13 cellular contexts compared by ENCODE assay signal in the genomic region with DNA sequence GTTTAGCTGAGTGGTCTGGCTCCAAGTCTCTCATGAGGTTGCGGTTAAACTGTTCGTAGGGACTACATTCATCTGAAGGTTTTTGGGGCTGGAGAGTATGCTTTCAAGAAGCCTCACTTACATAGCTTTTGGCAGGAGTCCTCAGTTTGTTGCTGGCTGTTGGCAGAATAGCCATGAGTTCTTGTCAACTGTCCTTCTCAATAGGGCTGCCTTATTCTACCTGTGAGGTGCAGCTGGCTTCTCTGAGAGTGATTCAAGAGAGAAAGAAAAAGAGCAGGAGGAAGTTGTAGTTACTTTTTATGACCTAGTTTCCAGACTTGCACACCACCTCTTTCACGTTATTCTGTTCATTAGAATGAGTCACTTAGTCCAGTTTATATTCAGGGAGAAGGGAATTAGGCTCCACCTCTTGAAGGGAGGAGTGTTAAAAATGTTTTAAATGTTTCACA. TPM values are rescaled to one million over a fixed set of nuclear protein-coding genes. Genes with fewer than 3 reads are reported as not detected.
DNase-seq lines count a peak whose midpoint lies in the region; ATAC-seq lines count a peak whose summit lies in the region.
"Had no signal": no experiment of that assay in that cellular context is flagged by ENCODE, and none has a peak within 500 bp of the region (broad histone marks: within the 10 kb centered on the region; RNA-seq: fewer than 3 reads in every experiment).

No MANE protein-coding gene starts in this region.

- H2BK120ac ChIP-seq in mesenchymal stem cell (ENCODE audit: low read depth, low read length), result no peak overlapping the region

- no peak overlapping the region for H3K4ac ChIP-seq in mesenchymal stem cell (ENCODE audit: low read depth in 1 of 2, low read length in 2 of 2)

- H3K4me2 ChIP-seq in mesenchymal stem cell (ENCODE audit: low read length, poor library complexity, severe bottlenecking), result no peak overlapping the region
- H3K4me2 ChIP-seq: KMS-11 had no signal

- ATAC-seq in HG02623 (IDR thresholded peaks at IDR 0.05; ENCODE audit: unreplicated experiment), result no peak

- H2BK5ac ChIP-seq in mesenchymal stem cell (ENCODE audit: low read depth, low read length, poor library complexity, severe bottlenecking), result no peak overlapping the region

- H4K91ac ChIP-seq in mesenchymal stem cell (ENCODE audit: low read length), result no peak overlapping the region

- H3K9ac ChIP-seq in mesenchymal stem cell (ENCODE audit: low read length), result peak overlapping the region; percentile 12
- H3K9ac ChIP-seq: KMS-11 had no signal

- H3K36me3 ChIP-seq in mesenchymal stem cell (ENCODE audit: control insufficient read depth in 1 of 2, insufficient read depth in 2 of 2, low read depth in 1 of 2, low read length in 2 of 2), result peaks cover 0 to 74% of the 10 kb centered on the region in 2 experiments

- H3K79me1 ChIP-seq in mesenchymal stem cell (replicated peaks; ENCODE audit: low read length, poor library complexity, severe bottlenecking), result peaks cover 7% of the 10 kb centered on the region

- no peaks in the 10 kb centered on the region for H3K27me3 ChIP-seq in mesenchymal stem cell (ENCODE audit: control insufficient read depth in 1 of 2, insufficient read depth in 1 of 2, low read length in 2 of 2)
- H3K27me3 ChIP-seq: spleen had no signal

- in situ Hi-C loops in G401 (cut with HindIII; ENCODE audit: low sequenced_read_pairs), result no loop called here

- DNase-seq in G401 (ENCODE audit: low spot score), result peak; percentile 51
- DNase-seq in LHCN-M2 (ENCODE audit: low read depth), result peak; percentile 22
- DNase-seq in cerebellar cortex (ENCODE audit: low spot score), result peak; percentile 44
- peak; percentile 79 for DNase-seq in mesenchymal stem cell
- no peak for DNase-seq in activated CD4-positive, alpha-beta T cell treated with anti-CD3 and anti-CD28 coated beads, Interleukin-2, amount 50 U/mL, for 4 hours
- DNase-seq in SK-N-DZ (ENCODE audit: low spot score), result no peak
- DNase-seq in LoVo (ENCODE audit: low spot score), result no peak
- DNase-seq: activated naive CD4-positive, alpha-beta T cell treated with Interleukin-2 at 50 U/mL for 16 hours; DMS79 treated with DMSO at 0.1 percent for 48 hours; NCI-H524 treated with DMSO at 0.1 percent for 48 hours; spleen had no signal

- no peak overlapping the region for H3K14ac ChIP-seq in mesenchymal stem cell (ENCODE audit: low read length in 2 of 2)

- no peak overlapping the region for H3K23ac ChIP-seq in mesenchymal stem cell (ENCODE audit: low read length in 2 of 2)

- H3K9me3 ChIP-seq in mesenchymal stem cell (ENCODE audit: control insufficient read depth, low read length), result no peaks in the 10 kb centered on the region
- H3K9me3 ChIP-seq: spleen had no signal

- H4K8ac ChIP-seq in mesenchymal stem cell (ENCODE audit: low read length), result no peak overlapping the region

- H3K4me1 ChIP-seq in mesenchymal stem cell (ENCODE audit: control insufficient read depth, insufficient read depth, low read depth, low read length), result no peaks in the 10 kb centered on the region
- H3K4me1 ChIP-seq: spleen had no signal

- no peak overlapping the region for H2BK12ac ChIP-seq in mesenchymal stem cell (ENCODE audit: low read length in 2 of 2)

- H3K18ac ChIP-seq in mesenchymal stem cell (ENCODE audit: low read depth in 1 of 2, low read length in 2 of 2), result peak overlapping the region in 1 of 2 experiments; percentile 2

- peak overlapping the region in 1 of 2 experiments; percentile 53 for H3K4me3 ChIP-seq in mesenchymal stem cell (ENCODE audit: insufficient read depth in 1 of 2, low read depth in 1 of 2, low read length in 2 of 2)
- H3K4me3 ChIP-seq: spleen had no signal

- 90% methylated on average over 2 of the region's 3 CpGs for WGBS in mesenchymal stem cell

- no peak overlapping the region for H2AK5ac ChIP-seq in mesenchymal stem cell (ENCODE audit: low read length, severe bottlenecking)

- H3K27ac ChIP-seq in mesenchymal stem cell (ENCODE audit: low read length, poor library complexity, severe bottlenecking), result no peak overlapping the region
- H3K27ac ChIP-seq: KMS-11, spleen had no signal

- H2AFZ ChIP-seq in mesenchymal stem cell (ENCODE audit: low read depth, low read length), result no peak overlapping the region

- H2BK15ac ChIP-seq in mesenchymal stem cell (ENCODE audit: low read depth, poor library complexity, severe bottlenecking), result no peak overlapping the region

RNA-seq across cellular contexts. Expression of gene YTHDC2, which starts 33.2 kb away (rescaled TPM):
- total RNA-seq in G401 (2014; rRNA removed; shearing (Covaris generic)), result 10.0 and 11.6 TPM in 2 replicates
- total RNA-seq in LHCN-M2 (2014; rRNA removed), result 12.1 and 14.4 TPM in 2 replicates
- polyA plus RNA-seq in LHCN-M2 (2012), result 4.2 TPM
- 7.8 TPM for polyA plus RNA-seq in mesenchymal stem cell (2013, experiment 1 of 2)
- polyA plus RNA-seq in mesenchymal stem cell (2013, experiment 2 of 2), result 7.7 TPM
- 14.4 and 19.9 TPM in 2 replicates for polyA plus RNA-seq in SK-N-DZ (2014; cell fraction: cytosol; rRNA removed)
- polyA plus RNA-seq in SK-N-DZ (2014; cell fraction: nucleus; rRNA removed), result 32.9 and 52.2 TPM in 2 replicates

RNA-seq across cellular contexts. Expression of gene MCC, which starts 58.5 kb away (rescaled TPM):
- 0.10 and 0.98 TPM in 2 replicates for total RNA-seq in G401 (2014; rRNA removed; shearing (Covaris generic))
- total RNA-seq in LHCN-M2 (2014; rRNA removed), result 9.2 and 10.7 TPM in 2 replicates
- polyA plus RNA-seq in LHCN-M2 (2012), result 2.5 TPM
- 12.1 TPM for polyA plus RNA-seq in mesenchymal stem cell (2013, experiment 1 of 2)
- polyA plus RNA-seq in mesenchymal stem cell (2013, experiment 2 of 2), result 11.9 TPM
- polyA plus RNA-seq in SK-N-DZ (2014; cell fraction: cytosol; rRNA removed), result 30.4 and 37.3 TPM in 2 replicates
- 20.1 and 23.2 TPM in 2 replicates for polyA plus RNA-seq in SK-N-DZ (2014; cell fraction: nucleus; rRNA removed)

Comparison
In these comparisons a context has a peak if more than half of its experiments do, and no peak if none do; other contexts are left out.
1. DNase-seq: peak in G401 (single experiment), LHCN-M2 (single experiment), cerebellar cortex (single experiment) and mesenchymal stem cell (single experiment); none in activated CD4-positive, alpha-beta T cell treated with anti-CD3 and anti-CD28 coated beads, Interleukin-2, amount 50 U/mL, for 4 hours (0 of 2), SK-N-DZ (single experiment) and LoVo (single experiment).